1 cellular context compared by ENCODE assay signal in the genomic region with DNA sequence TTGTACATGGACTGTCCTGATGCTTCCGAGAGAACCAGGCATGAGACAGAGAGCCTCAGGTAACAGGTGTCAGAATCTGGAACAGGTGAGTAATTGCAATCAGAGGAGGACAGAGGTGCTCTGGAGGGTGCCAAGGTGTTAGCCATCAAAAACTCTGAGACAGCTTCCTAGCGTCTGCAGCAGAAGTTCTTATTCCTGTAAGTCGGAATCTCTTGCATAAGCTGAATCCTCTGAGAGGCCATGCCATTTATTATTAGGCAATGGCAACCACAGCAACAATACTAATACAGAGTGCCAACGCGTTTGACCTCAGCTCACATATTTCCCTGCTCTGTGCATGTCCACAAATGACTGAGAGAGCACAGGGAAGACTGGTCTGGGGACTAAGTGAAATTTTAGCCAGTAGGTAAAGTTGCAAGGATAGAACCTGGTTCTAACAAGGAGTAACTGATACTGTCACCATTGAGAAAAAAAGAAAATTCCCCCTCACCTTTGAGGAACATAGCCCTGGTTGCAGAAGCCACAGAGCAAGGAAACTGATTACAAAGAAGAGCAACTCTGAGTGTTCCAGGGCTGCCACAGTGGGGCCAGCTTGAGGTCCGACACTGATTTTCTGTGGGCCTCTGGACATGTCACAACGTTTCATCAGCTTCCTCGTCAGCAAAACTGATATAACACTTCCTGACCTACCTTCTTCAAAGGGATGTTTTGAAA.
TF ChIP-seq lines count a peak whose summit lies in the region.

No MANE protein-coding gene starts in this region.

TF ChIP-seq in K562, 482 proteins besides CTCF, POLR2A, EP300 and RAD21 (continues in another document):
- peak; percentile 28; the same call in 1 of the 2 replicates for TF ChIP-seq ZNF584 (CRISPR knock-in tag; IDR thresholded peaks at IDR 0.05; ENCODE audit: low read depth)
- no peak for TF ChIP-seq HSF4 (CRISPR knock-in tag; IDR thresholded peaks at IDR 0.05; ENCODE audit: borderline replicate concordance)
- TF ChIP-seq CHD1 (IDR thresholded peaks at IDR 0.05; ENCODE audit: low read length): no peak
- TF ChIP-seq THRAP3 (IDR thresholded peaks at IDR 0.05; ENCODE audit: borderline replicate concordance): no peak
- TF ChIP-seq NELFE (IDR thresholded peaks at IDR 0.05; ENCODE audit: insufficient read depth, insufficient read length): no peak
- no peak for TF ChIP-seq RB1 (IDR thresholded peaks at IDR 0.05; ENCODE audit: low read depth)
- TF ChIP-seq NR2C2 (CRISPR knock-in tag; IDR thresholded peaks at IDR 0.05): no peak
- 0 out of 2 replicates have a peak, but pooled peaks have one; percentile 38 for TF ChIP-seq NR2C2 (tag; IDR thresholded peaks at IDR 0.05)
- TF ChIP-seq ZNF507 (tag; conservative IDR thresholded peaks at IDR 0.05): no peak
- 0 out of 4 replicates have a peak, but pooled peaks of 1 of the 2 experiments have one; percentile 29 for TF ChIP-seq ETV6 (IDR thresholded peaks at IDR 0.05; ENCODE audit: borderline replicate concordance in 1 of 2, low read depth in 2 of 2, low read length in 1 of 2)
- TF ChIP-seq ETV6 (CRISPR knock-in tag; IDR thresholded peaks at IDR 0.05; ENCODE audit: borderline replicate concordance): no peak
- no peak for TF ChIP-seq TFE3 (CRISPR knock-in tag; IDR thresholded peaks at IDR 0.05)
- no peak for TF ChIP-seq ZNF133 (CRISPR knock-in tag; IDR thresholded peaks at IDR 0.05)
- no peak for TF ChIP-seq TEAD2 (tag; IDR thresholded peaks at IDR 0.05)
- no peak for TF ChIP-seq KDM4B (IDR thresholded peaks at IDR 0.05; ENCODE audit: borderline replicate concordance in 2 of 2, low read depth in 1 of 2)
- peak; percentile 25; the same call in 1 of the 2 replicates for TF ChIP-seq MAFK (IDR thresholded peaks at IDR 0.05; ENCODE audit: low read length)
- TF ChIP-seq MYC (IDR thresholded peaks at IDR 0.05; ENCODE audit: low read depth, low read length): 0 out of 2 replicates have a peak, but pooled peaks have one; percentile 31
- TF ChIP-seq MYC (CRISPR knock-in tag; IDR thresholded peaks at IDR 0.05; ENCODE audit: borderline replicate concordance, low read depth): no peak
- TF ChIP-seq E2F1 (CRISPR knock-in tag; IDR thresholded peaks at IDR 0.05): no peak
- TF ChIP-seq, protein P1, sequence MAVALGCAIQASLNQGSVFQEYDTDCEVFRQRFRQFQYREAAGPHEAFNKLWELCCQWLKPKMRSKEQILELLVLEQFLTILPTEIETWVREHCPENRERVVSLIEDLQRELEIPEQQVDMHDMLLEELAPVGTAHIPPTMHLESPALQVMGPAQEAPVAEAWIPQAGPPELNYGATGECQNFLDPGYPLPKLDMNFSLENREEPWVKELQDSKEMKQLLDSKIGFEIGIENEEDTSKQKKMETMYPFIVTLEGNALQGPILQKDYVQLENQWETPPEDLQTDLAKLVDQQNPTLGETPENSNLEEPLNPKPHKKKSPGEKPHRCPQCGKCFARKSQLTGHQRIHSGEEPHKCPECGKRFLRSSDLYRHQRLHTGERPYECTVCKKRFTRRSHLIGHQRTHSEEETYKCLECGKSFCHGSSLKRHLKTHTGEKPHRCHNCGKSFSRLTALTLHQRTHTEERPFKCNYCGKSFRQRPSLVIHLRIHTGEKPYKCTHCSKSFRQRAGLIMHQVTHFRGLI (CRISPR knock-in tag; IDR thresholded peaks at IDR 0.05): peak; percentile 62; the same call in 1 of the 2 replicates
- no peak for TF ChIP-seq SIN3A (IDR thresholded peaks at IDR 0.05; ENCODE audit: borderline replicate concordance in 2 of 2, control insufficient read depth in 1 of 2, low read depth in 2 of 2, low read length in 2 of 2)
- no peak for TF ChIP-seq CUX1 (CRISPR knock-in tag; IDR thresholded peaks at IDR 0.05)
- TF ChIP-seq RBM17 (IDR thresholded peaks at IDR 0.05; ENCODE audit: borderline replicate concordance, low read depth, low read length): no peak
- peak; percentile 73 for TF ChIP-seq JUND (IDR thresholded peaks at IDR 0.05; ENCODE audit: borderline replicate concordance, low read depth, low read length)
- no peak for TF ChIP-seq JUND (tag; IDR thresholded peaks at IDR 0.05; ENCODE audit: borderline replicate concordance, low read depth, low read length)
- TF ChIP-seq ZBTB34 (CRISPR knock-in tag; IDR thresholded peaks at IDR 0.05): no peak
- TF ChIP-seq, protein P2, sequence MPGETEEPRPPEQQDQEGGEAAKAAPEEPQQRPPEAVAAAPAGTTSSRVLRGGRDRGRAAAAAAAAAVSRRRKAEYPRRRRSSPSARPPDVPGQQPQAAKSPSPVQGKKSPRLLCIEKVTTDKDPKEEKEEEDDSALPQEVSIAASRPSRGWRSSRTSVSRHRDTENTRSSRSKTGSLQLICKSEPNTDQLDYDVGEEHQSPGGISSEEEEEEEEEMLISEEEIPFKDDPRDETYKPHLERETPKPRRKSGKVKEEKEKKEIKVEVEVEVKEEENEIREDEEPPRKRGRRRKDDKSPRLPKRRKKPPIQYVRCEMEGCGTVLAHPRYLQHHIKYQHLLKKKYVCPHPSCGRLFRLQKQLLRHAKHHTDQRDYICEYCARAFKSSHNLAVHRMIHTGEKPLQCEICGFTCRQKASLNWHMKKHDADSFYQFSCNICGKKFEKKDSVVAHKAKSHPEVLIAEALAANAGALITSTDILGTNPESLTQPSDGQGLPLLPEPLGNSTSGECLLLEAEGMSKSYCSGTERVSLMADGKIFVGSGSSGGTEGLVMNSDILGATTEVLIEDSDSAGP (CRISPR knock-in tag; IDR thresholded peaks at IDR 0.05): no peak
- TF ChIP-seq, protein P3, sequence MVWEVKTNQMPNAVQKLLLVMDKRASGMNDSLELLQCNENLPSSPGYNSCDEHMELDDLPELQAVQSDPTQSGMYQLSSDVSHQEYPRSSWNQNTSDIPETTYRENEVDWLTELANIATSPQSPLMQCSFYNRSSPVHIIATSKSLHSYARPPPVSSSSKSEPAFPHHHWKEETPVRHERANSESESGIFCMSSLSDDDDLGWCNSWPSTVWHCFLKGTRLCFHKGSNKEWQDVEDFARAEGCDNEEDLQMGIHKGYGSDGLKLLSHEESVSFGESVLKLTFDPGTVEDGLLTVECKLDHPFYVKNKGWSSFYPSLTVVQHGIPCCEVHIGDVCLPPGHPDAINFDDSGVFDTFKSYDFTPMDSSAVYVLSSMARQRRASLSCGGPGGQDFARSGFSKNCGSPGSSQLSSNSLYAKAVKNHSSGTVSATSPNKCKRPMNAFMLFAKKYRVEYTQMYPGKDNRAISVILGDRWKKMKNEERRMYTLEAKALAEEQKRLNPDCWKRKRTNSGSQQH (CRISPR knock-in tag; IDR thresholded peaks at IDR 0.05): no peak
- no peak for TF ChIP-seq OTX1 (CRISPR knock-in tag; IDR thresholded peaks at IDR 0.05)
- TF ChIP-seq ZNF277 (CRISPR knock-in tag; IDR thresholded peaks at IDR 0.05; ENCODE audit: borderline replicate concordance): no peak
- TF ChIP-seq MXD1 (CRISPR knock-in tag; IDR thresholded peaks at IDR 0.05; ENCODE audit: borderline replicate concordance, poor library complexity, severe bottlenecking): no peak
- TF ChIP-seq MYNN (IDR thresholded peaks at IDR 0.05): no peak
- no peak for TF ChIP-seq MYNN (CRISPR knock-in tag; IDR thresholded peaks at IDR 0.05)
- 0 out of 2 replicates have a peak, but pooled peaks have one; percentile 43 for TF ChIP-seq ZNF76 (CRISPR knock-in tag; IDR thresholded peaks at IDR 0.05; ENCODE audit: borderline replicate concordance)
- TF ChIP-seq ZNF347 (CRISPR knock-in tag; IDR thresholded peaks at IDR 0.05; ENCODE audit: low read depth): no peak
- no peak for TF ChIP-seq MTA3 (IDR thresholded peaks at IDR 0.05; ENCODE audit: borderline replicate concordance)
- TF ChIP-seq, protein P4, sequence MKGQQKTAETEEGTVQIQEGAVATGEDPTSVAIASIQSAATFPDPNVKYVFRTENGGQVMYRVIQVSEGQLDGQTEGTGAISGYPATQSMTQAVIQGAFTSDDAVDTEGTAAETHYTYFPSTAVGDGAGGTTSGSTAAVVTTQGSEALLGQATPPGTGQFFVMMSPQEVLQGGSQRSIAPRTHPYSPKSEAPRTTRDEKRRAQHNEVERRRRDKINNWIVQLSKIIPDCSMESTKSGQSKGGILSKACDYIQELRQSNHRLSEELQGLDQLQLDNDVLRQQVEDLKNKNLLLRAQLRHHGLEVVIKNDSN (CRISPR knock-in tag; IDR thresholded peaks at IDR 0.05): no peak
- peak; percentile 66; the same call in 1 of the 2 replicates for TF ChIP-seq ZNF41 (CRISPR knock-in tag; conservative IDR thresholded peaks at IDR 0.05)
- no peak for TF ChIP-seq FOXJ2 (tag; IDR thresholded peaks at IDR 0.05)
- TF ChIP-seq EP400 (IDR thresholded peaks at IDR 0.05): peak; percentile 61
- TF ChIP-seq, protein P5, sequence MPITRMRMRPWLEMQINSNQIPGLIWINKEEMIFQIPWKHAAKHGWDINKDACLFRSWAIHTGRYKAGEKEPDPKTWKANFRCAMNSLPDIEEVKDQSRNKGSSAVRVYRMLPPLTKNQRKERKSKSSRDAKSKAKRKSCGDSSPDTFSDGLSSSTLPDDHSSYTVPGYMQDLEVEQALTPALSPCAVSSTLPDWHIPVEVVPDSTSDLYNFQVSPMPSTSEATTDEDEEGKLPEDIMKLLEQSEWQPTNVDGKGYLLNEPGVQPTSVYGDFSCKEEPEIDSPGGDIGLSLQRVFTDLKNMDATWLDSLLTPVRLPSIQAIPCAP (CRISPR knock-in tag; IDR thresholded peaks at IDR 0.05; ENCODE audit: borderline replicate concordance): no peak
- peak; percentile 75; the same call in 1 of the 2 replicates for TF ChIP-seq ZSCAN32 (CRISPR knock-in tag; IDR thresholded peaks at IDR 0.05)
